In genomic region chr2:234676109-234676858, GRCh38 we compare ENCODE assay signal across 1 cellular context.
TF ChIP-seq lines count a peak whose summit lies in the region.

No MANE protein-coding gene starts in this region.

TF ChIP-seq in HepG2, 621 proteins besides CTCF, POLR2A, EP300 and RAD21 (continued from another document and continues in another):
- TF ChIP-seq, protein P1, sequence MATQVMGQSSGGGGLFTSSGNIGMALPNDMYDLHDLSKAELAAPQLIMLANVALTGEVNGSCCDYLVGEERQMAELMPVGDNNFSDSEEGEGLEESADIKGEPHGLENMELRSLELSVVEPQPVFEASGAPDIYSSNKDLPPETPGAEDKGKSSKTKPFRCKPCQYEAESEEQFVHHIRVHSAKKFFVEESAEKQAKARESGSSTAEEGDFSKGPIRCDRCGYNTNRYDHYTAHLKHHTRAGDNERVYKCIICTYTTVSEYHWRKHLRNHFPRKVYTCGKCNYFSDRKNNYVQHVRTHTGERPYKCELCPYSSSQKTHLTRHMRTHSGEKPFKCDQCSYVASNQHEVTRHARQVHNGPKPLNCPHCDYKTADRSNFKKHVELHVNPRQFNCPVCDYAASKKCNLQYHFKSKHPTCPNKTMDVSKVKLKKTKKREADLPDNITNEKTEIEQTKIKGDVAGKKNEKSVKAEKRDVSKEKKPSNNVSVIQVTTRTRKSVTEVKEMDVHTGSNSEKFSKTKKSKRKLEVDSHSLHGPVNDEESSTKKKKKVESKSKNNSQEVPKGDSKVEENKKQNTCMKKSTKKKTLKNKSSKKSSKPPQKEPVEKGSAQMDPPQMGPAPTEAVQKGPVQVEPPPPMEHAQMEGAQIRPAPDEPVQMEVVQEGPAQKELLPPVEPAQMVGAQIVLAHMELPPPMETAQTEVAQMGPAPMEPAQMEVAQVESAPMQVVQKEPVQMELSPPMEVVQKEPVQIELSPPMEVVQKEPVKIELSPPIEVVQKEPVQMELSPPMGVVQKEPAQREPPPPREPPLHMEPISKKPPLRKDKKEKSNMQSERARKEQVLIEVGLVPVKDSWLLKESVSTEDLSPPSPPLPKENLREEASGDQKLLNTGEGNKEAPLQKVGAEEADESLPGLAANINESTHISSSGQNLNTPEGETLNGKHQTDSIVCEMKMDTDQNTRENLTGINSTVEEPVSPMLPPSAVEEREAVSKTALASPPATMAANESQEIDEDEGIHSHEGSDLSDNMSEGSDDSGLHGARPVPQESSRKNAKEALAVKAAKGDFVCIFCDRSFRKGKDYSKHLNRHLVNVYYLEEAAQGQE (IDR thresholded peaks at IDR 0.05; ENCODE audit: borderline replicate concordance in 1 of 2, low read depth in 1 of 2, low read length in 2 of 2), result peak in 1 of 2 experiments; percentile 76; a peak in 2 of 4 replicates
- TF ChIP-seq ZNF574 (CRISPR knock-in tag; IDR thresholded peaks at IDR 0.05) (no peak), NFATC3 (CRISPR knock-in tag; IDR thresholded peaks at IDR 0.05) (no peak), GATAD2A (CRISPR knock-in tag; IDR thresholded peaks at IDR 0.05) (peak; percentile 99), ZNF446 (CRISPR knock-in tag; IDR thresholded peaks at IDR 0.05) (no peak), HOXD1 (CRISPR knock-in tag; IDR thresholded peaks at IDR 0.05) (peak; percentile 53; the same call in 1 of the 2 replicates), ZNF256 (CRISPR knock-in tag; conservative IDR thresholded peaks at IDR 0.05) (no peak), GLMP (CRISPR knock-in tag; IDR thresholded peaks at IDR 0.05; ENCODE audit: borderline replicate concordance) (no peak), MYC (CRISPR knock-in tag; IDR thresholded peaks at IDR 0.05; ENCODE audit: borderline replicate concordance) (no peak), HNRNPUL1 (IDR thresholded peaks at IDR 0.05; ENCODE audit: low read depth, low read length) (no peak), CENPT (CRISPR knock-in tag; IDR thresholded peaks at IDR 0.05; ENCODE audit: low read depth) (no peak), ARHGAP35 (CRISPR knock-in tag; IDR thresholded peaks at IDR 0.05; ENCODE audit: borderline replicate concordance) (no peak), IKZF1 (IDR thresholded peaks at IDR 0.05) (no peak), ZNF12 (CRISPR knock-in tag; IDR thresholded peaks at IDR 0.05) (peak; percentile 31; the same call in 1 of the 2 replicates), JUN (CRISPR knock-in tag; IDR thresholded peaks at IDR 0.05) (peak; percentile 19), ZMYM3 (CRISPR knock-in tag; IDR thresholded peaks at IDR 0.05) (peak; percentile 46), ZNF124 (CRISPR knock-in tag; IDR thresholded peaks at IDR 0.05) (0 out of 2 replicates have a peak, but pooled peaks have one; percentile 53), TAF15 (IDR thresholded peaks at IDR 0.05; ENCODE audit: low read depth, low read length, poor library complexity, severe bottlenecking) (no peak), NONO (IDR thresholded peaks at IDR 0.05) (no peak), NONO (CRISPR knock-in tag; conservative IDR thresholded peaks at IDR 0.05) (no peak; the same call in 1 of the 2 replicates), MIXL1 (CRISPR knock-in tag; IDR thresholded peaks at IDR 0.05) (peak; percentile 55; the same call in 1 of the 2 replicates), PHB2 (IDR thresholded peaks at IDR 0.05; ENCODE audit: partially characterized antibody) (no peak), KLF11 (CRISPR knock-in tag; IDR thresholded peaks at IDR 0.05) (peak; percentile 16), ZNF678 (CRISPR knock-in tag; IDR thresholded peaks at IDR 0.05) (no peak), ATF1 (CRISPR knock-in tag; IDR thresholded peaks at IDR 0.05) (peak; percentile 83), ZNF10 (CRISPR knock-in tag; IDR thresholded peaks at IDR 0.05; ENCODE audit: borderline replicate concordance, low read depth) (no peak), ZNF780A (CRISPR knock-in tag; IDR thresholded peaks at IDR 0.05) (no peak), MAFG (CRISPR knock-in tag; IDR thresholded peaks at IDR 0.05) (no peak), CBFB (CRISPR knock-in tag; IDR thresholded peaks at IDR 0.05) (no peak), DZIP1 (CRISPR knock-in tag; IDR thresholded peaks at IDR 0.05) (no peak), ETV5 (CRISPR knock-in tag; IDR thresholded peaks at IDR 0.05; ENCODE audit: borderline replicate concordance) (peak; percentile 89), CCDC6 (CRISPR knock-in tag; IDR thresholded peaks at IDR 0.05) (no peak), HNF4G (IDR thresholded peaks at IDR 0.05; ENCODE audit: borderline replicate concordance, low read depth, low read length) (peak; percentile 83; the same call in 1 of the 2 replicates), HNF4G (CRISPR knock-in tag; IDR thresholded peaks at IDR 0.05; ENCODE audit: borderline replicate concordance, low read depth) (0 out of 2 replicates have a peak, but pooled peaks have one; percentile 58), ZNF703 (CRISPR knock-in tag; IDR thresholded peaks at IDR 0.05; ENCODE audit: borderline replicate concordance) (0 out of 2 replicates have a peak, but pooled peaks have one; percentile 49), ZNF816 (CRISPR knock-in tag; IDR thresholded peaks at IDR 0.05; ENCODE audit: borderline replicate concordance) (0 out of 2 replicates have a peak, but pooled peaks have one; percentile 76), ZNF34 (CRISPR knock-in tag; IDR thresholded peaks at IDR 0.05; ENCODE audit: borderline replicate concordance) (no peak), RBM22 (optimal IDR thresholded peaks at IDR 0.05; ENCODE audit: low read length) (peak; percentile 29), MAFK (conservative IDR thresholded peaks at IDR 0.05 in 1 of 2, IDR thresholded peaks at IDR 0.05 in 1 of 2; ENCODE audit: low read length in 2 of 2) (no peak), ZBTB10 (CRISPR knock-in tag; IDR thresholded peaks at IDR 0.05; ENCODE audit: borderline replicate concordance) (no peak), KDM5A (IDR thresholded peaks at IDR 0.05; ENCODE audit: borderline replicate concordance, low read length) (peak; percentile 32; the same call in 1 of the 2 replicates), POLR2G (IDR thresholded peaks at IDR 0.05; ENCODE audit: low read depth, low read length) (peak; percentile 76), MTF1 (CRISPR knock-in tag; IDR thresholded peaks at IDR 0.05) (no peak), ZNF225 (CRISPR knock-in tag; IDR thresholded peaks at IDR 0.05) (no peak), E2F1 (CRISPR knock-in tag; IDR thresholded peaks at IDR 0.05) (no peak)
- TF ChIP-seq, protein P2, sequence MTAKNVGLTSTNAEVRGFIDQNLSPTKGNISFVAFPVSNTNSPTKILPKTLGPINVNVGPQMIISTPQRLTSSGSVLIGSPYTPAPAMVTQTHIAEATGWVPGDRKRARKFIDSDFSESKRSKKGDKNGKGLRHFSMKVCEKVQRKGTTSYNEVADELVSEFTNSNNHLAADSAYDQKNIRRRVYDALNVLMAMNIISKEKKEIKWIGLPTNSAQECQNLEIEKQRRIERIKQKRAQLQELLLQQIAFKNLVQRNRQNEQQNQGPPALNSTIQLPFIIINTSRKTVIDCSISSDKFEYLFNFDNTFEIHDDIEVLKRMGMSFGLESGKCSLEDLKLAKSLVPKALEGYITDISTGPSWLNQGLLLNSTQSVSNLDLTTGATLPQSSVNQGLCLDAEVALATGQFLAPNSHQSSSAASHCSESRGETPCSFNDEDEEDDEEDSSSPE (CRISPR knock-in tag; IDR thresholded peaks at IDR 0.05), result no peak; the same call in 1 of the 2 replicates
- TF ChIP-seq, protein P3, sequence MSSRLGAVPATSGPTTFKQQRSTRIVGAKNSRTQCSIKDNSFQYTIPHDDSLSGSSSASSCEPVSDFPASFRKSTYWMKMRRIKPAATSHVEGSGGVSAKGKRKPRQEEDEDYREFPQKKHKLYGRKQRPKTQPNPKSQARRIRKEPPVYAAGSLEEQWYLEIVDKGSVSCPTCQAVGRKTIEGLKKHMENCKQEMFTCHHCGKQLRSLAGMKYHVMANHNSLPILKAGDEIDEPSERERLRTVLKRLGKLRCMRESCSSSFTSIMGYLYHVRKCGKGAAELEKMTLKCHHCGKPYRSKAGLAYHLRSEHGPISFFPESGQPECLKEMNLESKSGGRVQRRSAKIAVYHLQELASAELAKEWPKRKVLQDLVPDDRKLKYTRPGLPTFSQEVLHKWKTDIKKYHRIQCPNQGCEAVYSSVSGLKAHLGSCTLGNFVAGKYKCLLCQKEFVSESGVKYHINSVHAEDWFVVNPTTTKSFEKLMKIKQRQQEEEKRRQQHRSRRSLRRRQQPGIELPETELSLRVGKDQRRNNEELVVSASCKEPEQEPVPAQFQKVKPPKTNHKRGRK (CRISPR knock-in tag; IDR thresholded peaks at IDR 0.05), result 0 out of 2 replicates have a peak, but pooled peaks have one; percentile 30
- TF ChIP-seq, protein P4, sequence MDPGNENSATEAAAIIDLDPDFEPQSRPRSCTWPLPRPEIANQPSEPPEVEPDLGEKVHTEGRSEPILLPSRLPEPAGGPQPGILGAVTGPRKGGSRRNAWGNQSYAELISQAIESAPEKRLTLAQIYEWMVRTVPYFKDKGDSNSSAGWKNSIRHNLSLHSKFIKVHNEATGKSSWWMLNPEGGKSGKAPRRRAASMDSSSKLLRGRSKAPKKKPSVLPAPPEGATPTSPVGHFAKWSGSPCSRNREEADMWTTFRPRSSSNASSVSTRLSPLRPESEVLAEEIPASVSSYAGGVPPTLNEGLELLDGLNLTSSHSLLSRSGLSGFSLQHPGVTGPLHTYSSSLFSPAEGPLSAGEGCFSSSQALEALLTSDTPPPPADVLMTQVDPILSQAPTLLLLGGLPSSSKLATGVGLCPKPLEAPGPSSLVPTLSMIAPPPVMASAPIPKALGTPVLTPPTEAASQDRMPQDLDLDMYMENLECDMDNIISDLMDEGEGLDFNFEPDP (CRISPR knock-in tag; conservative IDR thresholded peaks at IDR 0.05), result no peak
